Comparison of ENCODE assay signal across 18 cellular contexts in genomic region chr1:213397638-213398037, GRCh38.
"Had no signal": no experiment of that assay in that cellular context is flagged by ENCODE, and none has a peak within 500 bp of the region (broad histone marks: within the 10 kb centered on the region; RNA-seq: fewer than 3 reads in every experiment).

No MANE protein-coding gene starts in this region.

- ATAC-seq: gastrocnemius medialis; left lobe of liver; mucosa of descending colon; stimulated activated effector memory CD8-positive, alpha-beta T cell treated with anti-CD3 and anti-CD28 coated beads, Interleukin-12 subunit alpha, Interleukin-12 subunit beta, amount 100 ng/mL, for 72 hours had no signal

- DNase-seq: dorsolateral prefrontal cortex; effector CD4-positive, alpha-beta T cell; gastrocnemius medialis; head of caudate nucleus; kidney; mesenchymal stem cell; mucosa of descending colon; naive B cell; occipital lobe; ovary; sigmoid colon; stimulated activated CD4-positive, alpha-beta T cell treated with anti-CD3 and anti-CD28 coated beads, Interleukin-2, amount 100 ng/mL, for 24 hours; stimulated activated CD4-positive, alpha-beta T cell treated with anti-CD3 and anti-CD28 coated beads, Interleukin-4, amount 100 ng/mL, for 24 hours; stimulated activated naive CD4-positive, alpha-beta T cell treated with Interleukin-2 at 50 U/mL for 16 hours; stomach; thyroid gland had no signal
